20 cellular contexts compared by ENCODE assay signal in the genomic region with DNA sequence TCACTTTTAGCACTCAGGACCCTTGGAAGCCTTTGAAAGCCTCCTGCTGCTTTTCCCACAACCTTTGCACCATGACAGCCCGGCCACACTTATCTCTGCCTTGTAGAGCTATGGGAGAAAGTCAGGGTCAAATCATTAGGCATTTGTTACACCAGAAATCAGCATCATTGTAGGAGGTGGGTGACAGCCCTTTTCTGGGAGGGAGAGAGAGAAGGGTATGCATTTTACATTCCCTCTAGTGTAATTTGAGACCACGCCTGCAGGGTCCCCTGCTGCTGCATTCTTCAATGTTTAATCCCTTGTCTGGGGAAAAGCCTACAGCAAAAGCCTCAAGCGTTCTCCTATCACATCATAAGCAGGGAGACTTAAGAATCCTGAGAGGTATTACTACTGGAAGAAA.
DNase-seq lines count a peak whose midpoint lies in the region; ATAC-seq, FAIRE-seq and TF ChIP-seq lines count a peak whose summit lies in the region.
"Had no signal": no experiment of that assay in that cellular context is flagged by ENCODE, and none has a peak within 500 bp of the region (broad histone marks: within the 10 kb centered on the region; RNA-seq: fewer than 3 reads in every experiment).

No MANE protein-coding gene starts in this region.

- intact Hi-C loops in head of caudate nucleus (cut with DNase I) = no loop called here

- H3K9me3 Mint-ChIP-seq in nephron = no peaks in the 10 kb centered on the region

- no peak for ATAC-seq in HG02571 (IDR thresholded peaks at IDR 0.05; ENCODE audit: unreplicated experiment)
- ATAC-seq: activated CD8-positive, alpha-beta memory T cell treated with anti-CD3 and anti-CD28 coated beads, Interleukin-2, amount 10 ng/mL, durations not matched to agents 7 days and 5 days; left colon had no signal

- DNase-seq in D721Med (ENCODE audit: insufficient read length, low spot score) (no peak), NCI-H82 (lab: John Stamatoyannopoulos, UW) (peak; percentile 89), epithelial cell of proximal tubule (ENCODE audit: low read depth) (no peak), head of caudate nucleus (no peak), NCI-H2029 treated with DMSO at 0.1 percent for 48 hours (lab: John Stamatoyannopoulos, UW) (no peak), GM19239 (ENCODE audit: insufficient read length, low spot score) (no peak)
- DNase-seq: activated CD4-positive, alpha-beta T cell treated with anti-CD3 and anti-CD28 coated beads for 1 hour; activated CD8-positive, alpha-beta memory T cell treated with anti-CD3 and anti-CD28 coated beads, Interleukin-2, amount 10 ng/mL, durations not matched to agents 7 days and 5 days; activated effector memory CD4-positive, alpha-beta T cell treated with anti-CD3 and anti-CD28 coated beads, Interleukin-2, amount 50 U/mL, for 16 hours; amygdala; CD4-positive, CD25-positive, alpha-beta regulatory T cell; Karpas-422; left colon; NCI-H1105 treated with DMSO at 0.1 percent for 48 hours; NCI-H345; SIG-M5 had no signal

- H3K27ac Mint-ChIP-seq in nephron = peak overlapping the region; percentile 82 to 86 (median 83)
- H3K27ac Mint-ChIP-seq: activated CD8-positive, alpha-beta memory T cell treated with anti-CD3 and anti-CD28 coated beads, Interleukin-2, amount 10 ng/mL, durations not matched to agents 7 days and 5 days; CD4-positive, CD25-positive, alpha-beta regulatory T cell; T-helper 2 cell treated with Interferon-gamma antibody and Interleukin-4, amounts not matched to agents 5 μg/mL and 100 μg/mL, for 36 hours had no signal

- H3K4me3 ChIP-seq in epithelial cell of proximal tubule (ENCODE audit: low read depth, low read length) = no peak overlapping the region
- H3K4me3 ChIP-seq: vagina had no signal

- H3K4me3 Mint-ChIP-seq in nephron = peak overlapping the region; percentile 4 to 20 (median 6)
- H3K4me3 Mint-ChIP-seq: activated CD8-positive, alpha-beta memory T cell treated with anti-CD3 and anti-CD28 coated beads, Interleukin-2, amount 10 ng/mL, durations not matched to agents 7 days and 5 days; CD4-positive, CD25-positive, alpha-beta regulatory T cell; T-helper 2 cell treated with Interferon-gamma antibody and Interleukin-4, amounts not matched to agents 5 μg/mL and 100 μg/mL, for 36 hours had no signal

- no peaks in the 10 kb centered on the region for H3K27me3 Mint-ChIP-seq in nephron (ENCODE audit: low read depth)
- H3K27me3 Mint-ChIP-seq: activated CD8-positive, alpha-beta memory T cell treated with anti-CD3 and anti-CD28 coated beads, Interleukin-2, amount 10 ng/mL, durations not matched to agents 7 days and 5 days; CD4-positive, CD25-positive, alpha-beta regulatory T cell had no signal

- peak; percentile 11 for TF ChIP-seq CTCF in D721Med (IDR thresholded peaks at IDR 0.05; ENCODE audit: insufficient read depth, missing control alignments)
- TF ChIP-seq CTCF in epithelial cell of proximal tubule (conservative IDR thresholded peaks at IDR 0.05; ENCODE audit: low read depth, low read length) = peak; percentile 33
- peak; percentile 25 to 37 (median 37) for TF ChIP-seq CTCF in nephron (IDR thresholded peaks at IDR 0.05; ENCODE audit: unreplicated experiment in 3 of 3)

- FAIRE-seq in D721Med (lab: Jason Lieb, UNC) (no peak), GM19239 (lab: Jason Lieb, UNC) (no peak)

- peaks cover 17% of the 10 kb centered on the region for H3K4me1 Mint-ChIP-seq in nephron
- H3K4me1 Mint-ChIP-seq: activated CD8-positive, alpha-beta memory T cell treated with anti-CD3 and anti-CD28 coated beads, Interleukin-2, amount 10 ng/mL, durations not matched to agents 7 days and 5 days; CD4-positive, CD25-positive, alpha-beta regulatory T cell had no signal

- no peaks in the 10 kb centered on the region for H3K36me3 Mint-ChIP-seq in nephron (ENCODE audit: low read depth)
- H3K36me3 Mint-ChIP-seq: activated CD8-positive, alpha-beta memory T cell treated with anti-CD3 and anti-CD28 coated beads, Interleukin-2, amount 10 ng/mL, durations not matched to agents 7 days and 5 days; CD4-positive, CD25-positive, alpha-beta regulatory T cell had no signal
